2 cellular contexts compared by ENCODE assay signal in the genomic region with DNA sequence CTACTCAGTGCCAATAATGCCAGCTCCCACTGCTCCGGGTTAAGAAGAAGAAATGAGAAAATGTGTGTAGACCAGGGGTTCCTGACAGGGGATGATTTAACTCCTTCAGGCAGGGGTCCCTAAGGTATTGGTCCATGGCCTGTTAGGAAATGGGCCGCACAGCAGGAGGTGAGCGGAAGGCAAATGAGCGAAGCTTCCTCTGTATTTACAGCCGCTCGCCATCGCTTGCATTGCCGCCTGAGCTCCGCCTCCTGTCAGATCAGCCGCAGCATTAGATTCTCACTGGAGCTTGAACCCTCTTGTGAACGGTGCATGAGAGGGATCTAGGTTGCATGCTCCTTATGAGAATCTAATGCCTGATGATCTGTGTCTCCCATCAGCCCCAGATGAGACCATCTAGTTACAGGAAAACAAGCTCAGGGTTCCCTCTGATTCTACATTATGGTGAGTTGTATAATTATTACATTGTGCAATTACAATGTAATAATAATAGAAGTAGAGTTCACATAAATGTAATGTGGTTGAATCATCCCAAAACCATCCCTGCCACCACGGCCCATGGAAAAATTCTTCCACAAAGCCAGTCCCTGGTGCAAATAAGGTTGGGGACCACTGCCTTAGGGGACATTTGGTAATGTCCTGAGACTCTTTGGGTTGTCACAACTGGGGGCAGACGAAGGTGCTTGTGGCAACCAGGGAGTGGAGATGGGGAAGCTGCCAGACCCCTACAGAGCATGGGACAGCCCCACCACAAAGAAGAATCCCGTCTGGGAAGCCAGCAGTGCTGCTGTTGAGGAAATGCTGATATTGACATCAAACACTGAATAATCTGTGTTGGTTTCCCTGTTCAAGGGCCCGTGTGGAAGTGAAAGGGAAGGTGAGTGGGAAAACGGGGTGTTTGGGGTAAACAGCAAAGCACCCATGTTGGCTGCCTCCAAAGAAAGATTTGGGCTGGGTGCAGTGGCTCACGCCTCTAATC.
TF ChIP-seq lines count a peak whose summit lies in the region.

No MANE protein-coding gene starts in this region.

TF ChIP-seq in SK-N-SH, 30 proteins besides CTCF, POLR2A, EP300 and RAD21 (continued from another document):
- TF ChIP-seq, protein P1, sequence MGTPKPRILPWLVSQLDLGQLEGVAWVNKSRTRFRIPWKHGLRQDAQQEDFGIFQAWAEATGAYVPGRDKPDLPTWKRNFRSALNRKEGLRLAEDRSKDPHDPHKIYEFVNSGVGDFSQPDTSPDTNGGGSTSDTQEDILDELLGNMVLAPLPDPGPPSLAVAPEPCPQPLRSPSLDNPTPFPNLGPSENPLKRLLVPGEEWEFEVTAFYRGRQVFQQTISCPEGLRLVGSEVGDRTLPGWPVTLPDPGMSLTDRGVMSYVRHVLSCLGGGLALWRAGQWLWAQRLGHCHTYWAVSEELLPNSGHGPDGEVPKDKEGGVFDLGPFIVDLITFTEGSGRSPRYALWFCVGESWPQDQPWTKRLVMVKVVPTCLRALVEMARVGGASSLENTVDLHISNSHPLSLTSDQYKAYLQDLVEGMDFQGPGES (IDR thresholded peaks at IDR 0.05; ENCODE audit: low read depth, low read length), result no peak
- no peak for TF ChIP-seq NRF1 (IDR thresholded peaks at IDR 0.05; ENCODE audit: low read depth, low read length)
- TF ChIP-seq GATA2 (CRISPR knock-in tag; IDR thresholded peaks at IDR 0.05), result no peak
- no peak for TF ChIP-seq JUND (IDR thresholded peaks at IDR 0.05)
- no peak for TF ChIP-seq RFX5 (IDR thresholded peaks at IDR 0.05; ENCODE audit: low read length)
- TF ChIP-seq FOSL2 (IDR thresholded peaks at IDR 0.05; ENCODE audit: borderline replicate concordance, low read depth), result no peak
- no peak for TF ChIP-seq MEF2A (IDR thresholded peaks at IDR 0.05; ENCODE audit: borderline replicate concordance, low read depth)
- TF ChIP-seq, protein P2, sequence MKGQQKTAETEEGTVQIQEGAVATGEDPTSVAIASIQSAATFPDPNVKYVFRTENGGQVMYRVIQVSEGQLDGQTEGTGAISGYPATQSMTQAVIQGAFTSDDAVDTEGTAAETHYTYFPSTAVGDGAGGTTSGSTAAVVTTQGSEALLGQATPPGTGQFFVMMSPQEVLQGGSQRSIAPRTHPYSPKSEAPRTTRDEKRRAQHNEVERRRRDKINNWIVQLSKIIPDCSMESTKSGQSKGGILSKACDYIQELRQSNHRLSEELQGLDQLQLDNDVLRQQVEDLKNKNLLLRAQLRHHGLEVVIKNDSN (IDR thresholded peaks at IDR 0.05; ENCODE audit: borderline replicate concordance, low read depth), result no peak
- TF ChIP-seq MXI1 (IDR thresholded peaks at IDR 0.05; ENCODE audit: low read depth, low read length), result no peak
- TF ChIP-seq ELF1 (IDR thresholded peaks at IDR 0.05), result no peak
- no peak for TF ChIP-seq RCOR1 (IDR thresholded peaks at IDR 0.05; ENCODE audit: low read length)
- TF ChIP-seq GABPA (IDR thresholded peaks at IDR 0.05; ENCODE audit: low read depth), result no peak
- TF ChIP-seq EZH2phosphoT487 (IDR thresholded peaks at IDR 0.05; ENCODE audit: borderline replicate concordance, low read depth), result no peak
- no peak for TF ChIP-seq FOXJ3 (CRISPR knock-in tag; IDR thresholded peaks at IDR 0.05)
- TF ChIP-seq RXRA (IDR thresholded peaks at IDR 0.05; ENCODE audit: borderline replicate concordance, low read depth), result no peak
- TF ChIP-seq USF2 (IDR thresholded peaks at IDR 0.05; ENCODE audit: borderline replicate concordance, low read depth, low read length), result no peak
- TF ChIP-seq REST (IDR thresholded peaks at IDR 0.05; ENCODE audit: low read depth, low read length), result no peak
TF ChIP-seq in SK-N-SH: peak in this region for 0.

TF ChIP-seq in SK-N-SH treated with all-trans-retinoic acid at 6 μM for 48 hours, 23 proteins besides CTCF, POLR2A, EP300 and RAD21 (continued from another document):
- TF ChIP-seq, protein P3, sequence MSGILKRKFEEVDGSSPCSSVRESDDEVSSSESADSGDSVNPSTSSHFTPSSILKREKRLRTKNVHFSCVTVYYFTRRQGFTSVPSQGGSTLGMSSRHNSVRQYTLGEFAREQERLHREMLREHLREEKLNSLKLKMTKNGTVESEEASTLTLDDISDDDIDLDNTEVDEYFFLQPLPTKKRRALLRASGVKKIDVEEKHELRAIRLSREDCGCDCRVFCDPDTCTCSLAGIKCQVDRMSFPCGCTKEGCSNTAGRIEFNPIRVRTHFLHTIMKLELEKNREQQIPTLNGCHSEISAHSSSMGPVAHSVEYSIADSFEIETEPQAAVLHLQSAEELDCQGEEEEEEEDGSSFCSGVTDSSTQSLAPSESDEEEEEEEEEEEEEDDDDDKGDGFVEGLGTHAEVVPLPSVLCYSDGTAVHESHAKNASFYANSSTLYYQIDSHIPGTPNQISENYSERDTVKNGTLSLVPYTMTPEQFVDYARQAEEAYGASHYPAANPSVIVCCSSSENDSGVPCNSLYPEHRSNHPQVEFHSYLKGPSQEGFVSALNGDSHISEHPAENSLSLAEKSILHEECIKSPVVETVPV (CRISPR knock-in tag; IDR thresholded peaks at IDR 0.05), result no peak
- TF ChIP-seq POU6F1 (CRISPR knock-in tag; IDR thresholded peaks at IDR 0.05; ENCODE audit: borderline replicate concordance, low read depth), result no peak
- TF ChIP-seq, protein P4, sequence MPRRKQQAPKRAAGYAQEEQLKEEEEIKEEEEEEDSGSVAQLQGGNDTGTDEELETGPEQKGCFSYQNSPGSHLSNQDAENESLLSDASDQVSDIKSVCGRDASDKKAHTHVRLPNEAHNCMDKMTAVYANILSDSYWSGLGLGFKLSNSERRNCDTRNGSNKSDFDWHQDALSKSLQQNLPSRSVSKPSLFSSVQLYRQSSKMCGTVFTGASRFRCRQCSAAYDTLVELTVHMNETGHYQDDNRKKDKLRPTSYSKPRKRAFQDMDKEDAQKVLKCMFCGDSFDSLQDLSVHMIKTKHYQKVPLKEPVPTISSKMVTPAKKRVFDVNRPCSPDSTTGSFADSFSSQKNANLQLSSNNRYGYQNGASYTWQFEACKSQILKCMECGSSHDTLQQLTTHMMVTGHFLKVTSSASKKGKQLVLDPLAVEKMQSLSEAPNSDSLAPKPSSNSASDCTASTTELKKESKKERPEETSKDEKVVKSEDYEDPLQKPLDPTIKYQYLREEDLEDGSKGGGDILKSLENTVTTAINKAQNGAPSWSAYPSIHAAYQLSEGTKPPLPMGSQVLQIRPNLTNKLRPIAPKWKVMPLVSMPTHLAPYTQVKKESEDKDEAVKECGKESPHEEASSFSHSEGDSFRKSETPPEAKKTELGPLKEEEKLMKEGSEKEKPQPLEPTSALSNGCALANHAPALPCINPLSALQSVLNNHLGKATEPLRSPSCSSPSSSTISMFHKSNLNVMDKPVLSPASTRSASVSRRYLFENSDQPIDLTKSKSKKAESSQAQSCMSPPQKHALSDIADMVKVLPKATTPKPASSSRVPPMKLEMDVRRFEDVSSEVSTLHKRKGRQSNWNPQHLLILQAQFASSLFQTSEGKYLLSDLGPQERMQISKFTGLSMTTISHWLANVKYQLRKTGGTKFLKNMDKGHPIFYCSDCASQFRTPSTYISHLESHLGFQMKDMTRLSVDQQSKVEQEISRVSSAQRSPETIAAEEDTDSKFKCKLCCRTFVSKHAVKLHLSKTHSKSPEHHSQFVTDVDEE (CRISPR knock-in tag; IDR thresholded peaks at IDR 0.05), result no peak
- no peak for TF ChIP-seq BACH2 (CRISPR knock-in tag; IDR thresholded peaks at IDR 0.05; ENCODE audit: borderline replicate concordance)
- no peak for TF ChIP-seq CSDC2 (CRISPR knock-in tag; IDR thresholded peaks at IDR 0.05)
- no peak for TF ChIP-seq ESRRG (CRISPR knock-in tag; IDR thresholded peaks at IDR 0.05)
- no peak for TF ChIP-seq PPARA (CRISPR knock-in tag; IDR thresholded peaks at IDR 0.05; ENCODE audit: borderline replicate concordance)
- no peak for TF ChIP-seq ISL1 (CRISPR knock-in tag; IDR thresholded peaks at IDR 0.05)
- no peak for TF ChIP-seq TCF4 (CRISPR knock-in tag; IDR thresholded peaks at IDR 0.05; ENCODE audit: borderline replicate concordance)
- TF ChIP-seq, protein P5, sequence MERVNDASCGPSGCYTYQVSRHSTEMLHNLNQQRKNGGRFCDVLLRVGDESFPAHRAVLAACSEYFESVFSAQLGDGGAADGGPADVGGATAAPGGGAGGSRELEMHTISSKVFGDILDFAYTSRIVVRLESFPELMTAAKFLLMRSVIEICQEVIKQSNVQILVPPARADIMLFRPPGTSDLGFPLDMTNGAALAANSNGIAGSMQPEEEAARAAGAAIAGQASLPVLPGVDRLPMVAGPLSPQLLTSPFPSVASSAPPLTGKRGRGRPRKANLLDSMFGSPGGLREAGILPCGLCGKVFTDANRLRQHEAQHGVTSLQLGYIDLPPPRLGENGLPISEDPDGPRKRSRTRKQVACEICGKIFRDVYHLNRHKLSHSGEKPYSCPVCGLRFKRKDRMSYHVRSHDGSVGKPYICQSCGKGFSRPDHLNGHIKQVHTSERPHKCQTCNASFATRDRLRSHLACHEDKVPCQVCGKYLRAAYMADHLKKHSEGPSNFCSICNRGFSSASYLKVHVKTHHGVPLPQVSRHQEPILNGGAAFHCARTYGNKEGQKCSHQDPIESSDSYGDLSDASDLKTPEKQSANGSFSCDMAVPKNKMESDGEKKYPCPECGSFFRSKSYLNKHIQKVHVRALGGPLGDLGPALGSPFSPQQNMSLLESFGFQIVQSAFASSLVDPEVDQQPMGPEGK (CRISPR knock-in tag; IDR thresholded peaks at IDR 0.05; ENCODE audit: borderline replicate concordance), result no peak
- no peak for TF ChIP-seq ZNF70 (CRISPR knock-in tag; IDR thresholded peaks at IDR 0.05)
